ENCODE assay signal across 8 cellular contexts in the genomic region with DNA sequence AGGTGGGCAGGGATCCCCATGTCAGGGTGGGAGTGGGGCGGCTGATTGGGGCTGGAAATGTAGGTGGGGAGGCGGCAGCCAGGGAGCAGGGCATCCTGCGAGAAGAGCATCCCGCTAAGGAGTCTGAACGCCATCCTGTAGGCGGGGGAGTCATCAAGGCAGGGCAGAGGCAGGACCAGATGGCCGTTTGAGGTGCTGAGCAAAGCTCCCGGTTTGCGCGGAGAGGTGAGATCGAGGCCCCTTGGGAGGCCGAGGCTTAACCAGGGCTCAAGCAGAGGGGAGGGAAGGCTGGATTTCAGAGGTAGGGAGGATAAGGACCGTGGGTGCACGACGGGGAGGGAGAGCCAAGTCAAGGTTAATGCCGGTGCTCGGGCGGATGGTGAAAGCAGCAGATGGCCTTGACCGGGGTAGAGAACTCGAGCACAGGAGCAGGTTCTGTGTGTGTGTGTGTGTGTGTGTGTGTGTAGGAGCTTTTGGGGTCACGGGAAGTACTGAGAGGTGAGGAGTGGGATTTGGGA. TPM values are rescaled to one million over a fixed set of nuclear protein-coding genes. Genes with fewer than 3 reads are reported as not detected.
DNase-seq lines count a peak whose midpoint lies in the region; ATAC-seq and TF ChIP-seq lines count a peak whose summit lies in the region.

No MANE protein-coding gene starts in this region.

- peak overlapping the region; percentile 70 for H3K4me3 ChIP-seq in HUES48 (ENCODE audit: low read depth, low read length)
- peak overlapping the region; percentile 94 for H3K4me3 ChIP-seq in right cardiac atrium (ENCODE audit: low read length)
- H3K4me3 ChIP-seq in gastrocnemius medialis = peak overlapping the region; percentile 80 to 97 (median 88)

- H3K27me3 ChIP-seq in HUES48 (ENCODE audit: control insufficient read depth, insufficient read depth, low read length) (no peaks in the 10 kb centered on the region), right cardiac atrium (ENCODE audit: control insufficient read depth, insufficient read depth) (no peaks in the 10 kb centered on the region), gastrocnemius medialis (no peaks in the 10 kb centered on the region)

- H3K9me3 ChIP-seq in HUES48 (ENCODE audit: control insufficient read depth, insufficient read depth, low read length) (no peaks in the 10 kb centered on the region), right cardiac atrium (ENCODE audit: control insufficient read depth, low read length) (no peaks in the 10 kb centered on the region), gastrocnemius medialis (no peaks in the 10 kb centered on the region)

- H3K4me1 ChIP-seq in HUES48 (ENCODE audit: control insufficient read depth, insufficient read depth, low read length) = peaks cover 6% of the 10 kb centered on the region; the same call in 1 of the 2 replicates
- no peaks in the 10 kb centered on the region for H3K4me1 ChIP-seq in right cardiac atrium (ENCODE audit: control insufficient read depth, insufficient read depth, low read length)
- H3K4me1 ChIP-seq in gastrocnemius medialis = peaks cover 4 to 16% of the 10 kb centered on the region in 2 donors

- H3K27ac ChIP-seq in HUES48 (ENCODE audit: low read depth, low read length) (peak overlapping the region; percentile 44), right cardiac atrium (ENCODE audit: low read length) (peak overlapping the region; percentile 95), gastrocnemius medialis (peak overlapping the region; percentile 93 to 100 (median 98))

- WGBS in right cardiac atrium = 10% methylated on average over 21 of the region's 21 CpGs

- ATAC-seq in GM18511 (IDR thresholded peaks at IDR 0.05; ENCODE audit: unreplicated experiment) (peak; percentile 36), right cardiac atrium (peak; percentile 1 to 12), gastrocnemius medialis (no peak)

- no peak for TF ChIP-seq POLR2A in gastrocnemius medialis (IDR thresholded peaks at IDR 0.05)

- TF ChIP-seq CTCF in gastrocnemius medialis (IDR thresholded peaks at IDR 0.05 in 4 of 5, conservative IDR thresholded peaks at IDR 0.05 in 1 of 5) = no peak

- H3K36me3 ChIP-seq in HUES48 (ENCODE audit: control insufficient read depth, insufficient read depth, low read length) (peaks cover 59% of the 10 kb centered on the region), gastrocnemius medialis (peaks cover 0 to 60% of the 10 kb centered on the region in 2 donors)

- DNase-seq in AG08396 (ENCODE audit: low spot score) (peak; percentile 27), right cardiac atrium (peak; percentile 31 to 72 (median 70)), gastrocnemius medialis (no peak), SIG-M5 (lab: John Stamatoyannopoulos, UW) (no peak), SKM-1 treated with dmso at 0.1 percent for 144 hours (lab: John Stamatoyannopoulos, UW; ENCODE audit: unreplicated experiment) (no peak)
- peak; percentile 37 for DNase-seq in activated naive CD4-positive, alpha-beta T cell treated with anti-CD3 and anti-CD28 coated beads, Interleukin-2, amount 50 U/mL, for 16 hours

- in situ Hi-C loops in gastrocnemius medialis (cut with MboI; ENCODE audit: low sequenced_read_pairs in 4 of 4) = loop anchor here in 2 of 4 donors (25.0 kb wide), 1 partner anchor 303 kb away; the partner anchor contains the start of gene TOB1 (in 2 of the 2)

- H3K9ac ChIP-seq in HUES48 (ENCODE audit: low read depth, low read length) = peak overlapping the region; percentile 47

- intact Hi-C loops in right cardiac atrium (cut with DNase I) (no loop called here), gastrocnemius medialis (cut with DNase I; ENCODE audit: low total_unique reads) (loop anchor here (1.0 to 2.0 kb wide), 2 partner anchors 12 to 95 kb away; partner anchors contain the start of genes MBTD1, NME1 and UTP18)

RNA-seq across cellular contexts. Expression of gene NME2, which starts 0.5 kb away (rescaled TPM):
- total RNA-seq in right cardiac atrium = 100 to 1,000 TPM; 311 to 374 (median 327) TPM
- 488 TPM for polyA plus RNA-seq in right cardiac atrium
- 100 to 1,000 TPM; 412 to 666 (median 508) TPM for total RNA-seq in gastrocnemius medialis

RNA-seq across cellular contexts. Expression of gene NME1, which starts 12.4 kb away (rescaled TPM):
- 10 to 100 TPM; 18.7 to 43.8 (median 25.0) TPM for total RNA-seq in right cardiac atrium
- polyA plus RNA-seq in right cardiac atrium = 35.6 TPM
- total RNA-seq in gastrocnemius medialis = 10 to 100 TPM; 19.1 to 32.6 (median 29.2) TPM

RNA-seq across cellular contexts. Expression of gene SPAG9, which starts 45.1 kb away (rescaled TPM):
- total RNA-seq in right cardiac atrium = 10 to 100 TPM; 58.4 to 81.0 (median 60.8) TPM
- 19.1 TPM for polyA plus RNA-seq in right cardiac atrium
- 100 to 1,000 TPM; 139 to 171 (median 143) TPM for total RNA-seq in gastrocnemius medialis

Comparison
In these comparisons a context has a peak if more than half of its experiments do, and no peak if none do; other contexts are left out.
1. DNase-seq: peak in AG08396 (single experiment), activated naive CD4-positive, alpha-beta T cell treated with anti-CD3 and anti-CD28 coated beads, Interleukin-2, amount 50 U/mL, for 16 hours (single experiment) and right cardiac atrium (3 of 3); none in gastrocnemius medialis (0 of 2), SIG-M5 (single experiment) and SKM-1 treated with dmso at 0.1 percent for 144 hours (single experiment).
2. ATAC-seq: peak in GM18511 (single experiment) and right cardiac atrium (2 of 2); none in gastrocnemius medialis (0 of 2).
3. H3K27ac ChIP-seq: peak in every context shown above with its lines; median percentile 98 in gastrocnemius medialis; 95 in right cardiac atrium; 44 in HUES48.
4. Peak in every context shown above with its lines, with median percentiles within 50 percentile points of each other: H3K4me3 ChIP-seq.